8 cellular contexts compared by ENCODE assay signal in genomic region chr5:132064738-132065331, GRCh38. TPM values are rescaled to one million over a fixed set of nuclear protein-coding genes. Genes with fewer than 3 reads are reported as not detected.
A peak's percentile ranks its signal among the peaks of the same experiment; 100 is the strongest.
DNase-seq lines count a peak whose midpoint lies in the region; ATAC-seq, FAIRE-seq and TF ChIP-seq lines count a peak whose summit lies in the region.

No MANE protein-coding gene starts in this region.

- no peak overlapping the region for H3K4me3 ChIP-seq in osteoblast (ENCODE audit: insufficient read depth, low read length)
- H3K4me3 ChIP-seq in tibial artery = no peak overlapping the region

- H3K27me3 ChIP-seq in osteoblast (ENCODE audit: insufficient read depth, low read length) (no peaks in the 10 kb centered on the region), tibial artery (no peaks in the 10 kb centered on the region)

- peak; percentile 62 for ATAC-seq in GM21360 (IDR thresholded peaks at IDR 0.05; ENCODE audit: unreplicated experiment)

- H3K4me2 ChIP-seq in osteoblast (ENCODE audit: insufficient read depth, low read length) = no peak overlapping the region

- peaks cover 3% of the 10 kb centered on the region for H4K20me1 ChIP-seq in osteoblast (ENCODE audit: insufficient read depth, low read length)

- no peak overlapping the region for H2AFZ ChIP-seq in osteoblast (ENCODE audit: low read length)

- DNase-seq in DMS 273 (lab: John Stamatoyannopoulos, UW; ENCODE audit: unreplicated experiment) (peak; percentile 89), HuH-7.5 (ENCODE audit: low spot score) (peak; percentile 80), SHP77 treated with DMSO at 0.1 percent for 48 hours (lab: John Stamatoyannopoulos, UW) (peak; percentile 33), frontal cortex (ENCODE audit: low spot score in 2 of 2) (peak; percentile 50 to 77), osteoblast (ENCODE audit: insufficient read length, low spot score, missing footprints) (peak; percentile 97), tibial artery (peak; percentile 67 to 78)
- DNase-seq in activated effector memory CD4-positive, alpha-beta T cell treated with Interleukin-2 at 50 U/mL for 16 hours = peak; percentile 57

- no peak overlapping the region for H3K27ac ChIP-seq in osteoblast (ENCODE audit: low read depth, low read length)
- no peak overlapping the region for H3K27ac ChIP-seq in tibial artery

- H3K9me3 ChIP-seq in osteoblast (ENCODE audit: low read depth, low read length) = no peaks in the 10 kb centered on the region
- H3K9me3 ChIP-seq in tibial artery = no peaks in the 10 kb centered on the region

- no peaks in the 10 kb centered on the region for H3K36me3 ChIP-seq in osteoblast (ENCODE audit: insufficient read depth, low read length)
- no peaks in the 10 kb centered on the region for H3K36me3 ChIP-seq in tibial artery

- H3K4me1 ChIP-seq in osteoblast (ENCODE audit: insufficient read depth, low read length) = no peaks in the 10 kb centered on the region
- no peaks in the 10 kb centered on the region for H3K4me1 ChIP-seq in tibial artery

- intact Hi-C loops in tibial artery (cut with DNase I; ENCODE audit: low total_unique reads) = loop anchor here (5.0 kb wide), 1 partner anchor 478 kb away; no protein-coding TSS in a partner anchor

- H3K79me2 ChIP-seq in osteoblast (ENCODE audit: insufficient read depth, low read length) = no peaks in the 10 kb centered on the region

- no peak for FAIRE-seq in frontal cortex (lab: Jason Lieb, UNC)

- TF ChIP-seq CTCF in osteoblast (IDR thresholded peaks at IDR 0.05; ENCODE audit: extremely low read depth, low read depth, low read length) (peak; percentile 97), tibial artery (IDR thresholded peaks at IDR 0.05) (peak; percentile 73 to 91)

RNA-seq across cellular contexts. Expression of gene IL3, which starts 4.4 kb away (rescaled TPM):
- total RNA-seq in frontal cortex (not detected), osteoblast (not detected in 2 replicates)

RNA-seq across cellular contexts. Expression of gene CSF2, which starts 8.8 kb away (rescaled TPM):
- total RNA-seq in frontal cortex (not detected), osteoblast (not detected in 2 replicates)

RNA-seq across cellular contexts. Expression of gene ACSL6, which starts 53.4 kb away (rescaled TPM):
- total RNA-seq in frontal cortex (34.2 TPM), osteoblast (not detected in 2 replicates)

Comparison
In these comparisons a context has a peak if more than half of its experiments do, and no peak if none do; other contexts are left out.
1. DNase-seq: peak in every context shown above with its lines; median percentile 97 in osteoblast; 89 in DMS 273; 80 in HuH-7.5; 72 in tibial artery; 64 in frontal cortex; 57 in activated effector memory CD4-positive, alpha-beta T cell treated with Interleukin-2 at 50 U/mL for 16 hours; 33 in SHP77 treated with DMSO at 0.1 percent for 48 hours.
2. RNA of gene ACSL6, which starts 53.4 kb away (total RNA-seq): 34.2 TPM in frontal cortex (single experiment); not detected in osteoblast; every median in the first group is over 10 times any median in the second.